Comparison of ENCODE assay signal across 8 cellular contexts in genomic region chr1:29123871-29124365, GRCh38. TPM values are rescaled to one million over a fixed set of nuclear protein-coding genes. Genes with fewer than 3 reads are reported as not detected.
DNase-seq lines count a peak whose midpoint lies in the region; FAIRE-seq and TF ChIP-seq lines count a peak whose summit lies in the region.

Gene TMEM200B, minus strand, starts transcription at chr1:29123903. Its CDS starts 2,075 bp downstream, at chr1:29121828.

- H3K27ac ChIP-seq in CD8-positive, alpha-beta memory T cell (ENCODE audit: low read depth, low read length): no peak within 1 kb of the TSS
- no peak within 1 kb of the TSS for H3K27ac ChIP-seq in PC-9
- H3K27ac ChIP-seq in endothelial cell of umbilical vein (ENCODE audit: insufficient read depth, low read depth, low read length): peak within 1 kb of the TSS; percentile 46

- no peaks in the 10 kb centered on the region for H4K20me1 ChIP-seq in PC-9 (ENCODE audit: insufficient read depth)
- no peaks in the 10 kb centered on the region for H4K20me1 ChIP-seq in endothelial cell of umbilical vein (replicated peaks; ENCODE audit: control insufficient read depth, extremely low read depth, insufficient read depth, low read length)

- H3K9ac ChIP-seq in endothelial cell of umbilical vein (replicated peaks; ENCODE audit: extremely low read depth, insufficient read depth, low read length): peak within 1 kb of the TSS; percentile 80

- no peaks in the 10 kb centered on the region for H3K9me3 Mint-ChIP-seq in CD8-positive, alpha-beta memory T cell
- H3K9me3 Mint-ChIP-seq in nephron: no peaks in the 10 kb centered on the region

- peaks cover 15 to 23% of the 10 kb centered on the region in 2 donors for H3K27me3 Mint-ChIP-seq in CD8-positive, alpha-beta memory T cell
- H3K27me3 Mint-ChIP-seq in nephron (ENCODE audit: low read depth): peaks cover 51% of the 10 kb centered on the region

- H3K9me1 ChIP-seq in endothelial cell of umbilical vein (replicated peaks; ENCODE audit: control insufficient read depth, extremely low read depth, insufficient read depth, low read length): no peaks in the 10 kb centered on the region

- H2AFZ ChIP-seq in PC-9: peak within 1 kb of the TSS; percentile 80
- peak within 1 kb of the TSS; percentile 96 for H2AFZ ChIP-seq in endothelial cell of umbilical vein (ENCODE audit: low read depth, low read length)

- H3K79me2 ChIP-seq in PC-9 (ENCODE audit: low read depth) (no peaks in the 10 kb centered on the region), endothelial cell of umbilical vein (ENCODE audit: control insufficient read depth, insufficient read depth, low read length) (no peaks in the 10 kb centered on the region)

- no peaks in the 10 kb centered on the region for H3F3A ChIP-seq in PC-9 (ENCODE audit: insufficient read depth, low read depth)

- H3K27me3 ChIP-seq in CD8-positive, alpha-beta memory T cell (ENCODE audit: insufficient read depth, low read length, poor library complexity, severe bottlenecking): peaks cover 8% of the 10 kb centered on the region
- 0 out of 2 replicates have a peak, but pooled peaks cover 3% of the 10 kb centered on the region for H3K27me3 ChIP-seq in PC-9 (ENCODE audit: insufficient read depth, low read depth)
- H3K27me3 ChIP-seq in endothelial cell of umbilical vein (ENCODE audit: control insufficient read depth in 2 of 2, insufficient read depth in 2 of 2, low read length in 2 of 2): peaks cover 0 to 14% of the 10 kb centered on the region in 2 experiments

- DNase-seq in CD8-positive, alpha-beta memory T cell: peak in 1 of 5 donors; percentile 10
- DNase-seq in PC-9: no peak
- no peak for DNase-seq in endothelial cell of umbilical vein (ENCODE audit: low read depth, low spot score)
- no peak for DNase-seq in NCI-H187 (lab: John Stamatoyannopoulos, UW)
- DNase-seq in GM19240 (ENCODE audit: insufficient read length, low spot score): no peak
- no peak for DNase-seq in SKM-1 (lab: John Stamatoyannopoulos, UW; ENCODE audit: unreplicated experiment)
- no peak for DNase-seq in T1000 (lab: John Stamatoyannopoulos, UW)

- peak within 1 kb of the TSS; percentile 43 for H3K4me3 ChIP-seq in CD8-positive, alpha-beta memory T cell (ENCODE audit: low read length)
- peak within 1 kb of the TSS; percentile 53 for H3K4me3 ChIP-seq in PC-9
- peak within 1 kb of the TSS; percentile 33 to 52 (median 42) for H3K4me3 ChIP-seq in endothelial cell of umbilical vein (replicated peaks in 1 of 3; ENCODE audit: insufficient read depth in 1 of 3, low read depth in 1 of 3, low read length in 3 of 3)

- POLR2A ChIA-PET in CD8-positive, alpha-beta memory T cell (lab: Charles Lee): interaction anchor here (0.9 to 5.0 kb wide), 2 partner anchors 18 to 57 kb away, joined by 3 to 15 read pairs; partner anchors contain the start of gene SRSF4
- POLR2A ChIA-PET in PC-9 (lab: Charles Lee; ENCODE audit: unreplicated experiment) (interaction anchor here (0.7 kb wide), 1 partner anchor 387 kb away, joined by 5 read pairs; the partner anchor contains the start of gene YTHDF2), endothelial cell of umbilical vein (lab: Charles Lee) (interaction anchor here (1.3 to 2.0 kb wide), 2 partner anchors 10 to 58 kb away, joined by 3 to 9 read pairs; partner anchors contain the start of gene SRSF4)

- H3K4me1 ChIP-seq in CD8-positive, alpha-beta memory T cell (ENCODE audit: insufficient read depth, low read length): peaks cover 20% of the 10 kb centered on the region
- H3K4me1 ChIP-seq in PC-9 (replicated peaks; ENCODE audit: insufficient read depth) (no peaks in the 10 kb centered on the region), endothelial cell of umbilical vein (ENCODE audit: control insufficient read depth, extremely low read depth, insufficient read depth, low read length) (peaks cover 23% of the 10 kb centered on the region)

- no peaks in the 10 kb centered on the region for H3K36me3 ChIP-seq in CD8-positive, alpha-beta memory T cell (ENCODE audit: insufficient read depth, low read length)
- no peaks in the 10 kb centered on the region for H3K36me3 ChIP-seq in PC-9 (ENCODE audit: low read depth)
- no peaks in the 10 kb centered on the region for H3K36me3 ChIP-seq in endothelial cell of umbilical vein (ENCODE audit: control insufficient read depth in 2 of 2, extremely low read depth in 1 of 2, insufficient read depth in 2 of 2, low read length in 2 of 2)

- no peak for TF ChIP-seq POLR2A in endothelial cell of umbilical vein (IDR thresholded peaks at IDR 0.05; ENCODE audit: low read depth, low read length)

- H3K4me3 Mint-ChIP-seq in CD8-positive, alpha-beta memory T cell: peak within 1 kb of the TSS; percentile 52 to 87 (median 77)
- H3K4me3 Mint-ChIP-seq in nephron: peak within 1 kb of the TSS; percentile 84 to 87 (median 86)

- peaks cover 0 to 10% (median 4%) of the 10 kb centered on the region in 3 donors for H3K36me3 Mint-ChIP-seq in CD8-positive, alpha-beta memory T cell
- peaks cover 4% of the 10 kb centered on the region for H3K36me3 Mint-ChIP-seq in nephron (ENCODE audit: low read depth)

- H3K27ac Mint-ChIP-seq in CD8-positive, alpha-beta memory T cell: peak within 1 kb of the TSS in 2 of 8 donors; percentile 6 to 47
- H3K27ac Mint-ChIP-seq in nephron: peak within 1 kb of the TSS; percentile 38 to 98 (median 87)

- H3K9me2 ChIP-seq in PC-9 (ENCODE audit: insufficient read depth): no peaks in the 10 kb centered on the region

- TF ChIP-seq CTCF in PC-9 (conservative IDR thresholded peaks at IDR 0.05) (no peak), endothelial cell of umbilical vein (IDR thresholded peaks at IDR 0.05; ENCODE audit: extremely low read depth in 1 of 2, insufficient read depth in 1 of 2, low read depth in 1 of 2, low read length in 2 of 2) (no peak), nephron (IDR thresholded peaks at IDR 0.05; ENCODE audit: unreplicated experiment in 3 of 3) (no peak)

- H3K4me1 Mint-ChIP-seq in CD8-positive, alpha-beta memory T cell: peaks cover 6 to 26% (median 14%) of the 10 kb centered on the region in 3 donors
- H3K4me1 Mint-ChIP-seq in nephron: peaks cover 20% of the 10 kb centered on the region

- dilution Hi-C loops in endothelial cell of umbilical vein (cut with MboI; ENCODE audit: extremely low pct_ligation_motif_present, low sequenced_read_pairs): no loop called here

- intact Hi-C loops in PC-9 (cut with micrococcal nuclease; ENCODE audit: unreplicated experiment): no loop called here
- intact Hi-C loops in endothelial cell of umbilical vein (cut with micrococcal nuclease): loop anchor here (1.0 to 5.0 kb wide), 4 partner anchors 58 to 239 kb away; partner anchors contain the start of gene SRSF4

- H3K9me3 ChIP-seq in CD8-positive, alpha-beta memory T cell (ENCODE audit: low read length): no peaks in the 10 kb centered on the region
- H3K9me3 ChIP-seq in PC-9 (ENCODE audit: insufficient read depth, low read depth) (no peaks in the 10 kb centered on the region), endothelial cell of umbilical vein (replicated peaks; ENCODE audit: control insufficient read depth, insufficient read depth, low read length) (no peaks in the 10 kb centered on the region)

- peak within 1 kb of the TSS; percentile 88 for H3K4me2 ChIP-seq in PC-9
- peak within 1 kb of the TSS; percentile 50 for H3K4me2 ChIP-seq in endothelial cell of umbilical vein (ENCODE audit: insufficient read depth, low read length)

- FAIRE-seq in endothelial cell of umbilical vein (lab: Jason Lieb, UNC): no peak

- BruUV-seq in PC-9 (replicated peaks; lab: Mats Ljungman, UMichigan): TSS peak; percentile 73
- no TSS peak for BruUV-seq in endothelial cell of umbilical vein (replicated peaks; lab: Mats Ljungman, UMichigan)

- CTCF ChIA-PET in CD8-positive, alpha-beta memory T cell (lab: Charles Lee): interaction anchor here (0.8 to 1.9 kb wide), 4 partner anchors 58 to 242 kb away, joined by 3 to 5 read pairs (median 4); partner anchors contain the start of gene SRSF4
- CTCF ChIA-PET in PC-9 (lab: Charles Lee): interaction anchor here (1.1 kb wide), 1 partner anchor 10 kb away, joined by 3 read pairs; no protein-coding TSS in a partner anchor
- CTCF ChIA-PET in endothelial cell of umbilical vein (lab: Charles Lee): interaction anchor here (0.6 to 2.2 kb wide), 7 partner anchors 10 to 858 kb away, joined by 3 to 11 read pairs (median 4); no protein-coding TSS in a partner anchor

TF ChIP-seq in endothelial cell of umbilical vein, 7 proteins besides CTCF, POLR2A, EP300 and RAD21:
- TF ChIP-seq JUN (IDR thresholded peaks at IDR 0.05; ENCODE audit: borderline replicate concordance, insufficient read depth, insufficient read length, low read depth): no peak
- no peak for TF ChIP-seq GATA2 (IDR thresholded peaks at IDR 0.05; ENCODE audit: insufficient read depth, insufficient read length, low read depth, low read length)
- no peak for TF ChIP-seq FOS (IDR thresholded peaks at IDR 0.05; ENCODE audit: borderline replicate concordance, insufficient read depth, low read length)
- no peak for TF ChIP-seq POLR2AphosphoS5 (IDR thresholded peaks at IDR 0.05; ENCODE audit: insufficient read depth, low read depth, low read length)
- no peak for TF ChIP-seq EZH2 (IDR thresholded peaks at IDR 0.05; ENCODE audit: borderline replicate concordance, low read depth, low read length, severe bottlenecking)
- TF ChIP-seq MAX (IDR thresholded peaks at IDR 0.05; ENCODE audit: insufficient read depth, insufficient read length): no peak
- TF ChIP-seq MYC (IDR thresholded peaks at IDR 0.05; ENCODE audit: low read depth, low read length): no peak

RNA-seq across cellular contexts. Expression of gene TMEM200B, which starts in this region (rescaled TPM):
- total RNA-seq in CD8-positive, alpha-beta memory T cell: under 1 TPM; 0.31 to 0.38 TPM
- 0.12 TPM for polyA plus RNA-seq in CD8-positive, alpha-beta memory T cell
- total RNA-seq in PC-9 (2021) (1.1 and 1.2 TPM in 2 replicates), endothelial cell of umbilical vein (1.5 and 1.6 TPM in 2 replicates)
- 0.67 and 0.72 TPM in 2 replicates for polyA plus RNA-seq in endothelial cell of umbilical vein
- 0.78 and 0.90 TPM in 2 replicates for polyA plus RNA-seq in endothelial cell of umbilical vein (2011; cell fraction: cytosol; rRNA removed)
- 0.97 and 0.98 TPM in 2 replicates for polyA plus RNA-seq in endothelial cell of umbilical vein (2011; cell fraction: nucleus; rRNA removed)
- 0.74 and 0.80 TPM in 2 replicates for polyA plus RNA-seq in endothelial cell of umbilical vein (2012)
- 0.63 and 0.79 TPM in 2 replicates for polyA minus RNA-seq in endothelial cell of umbilical vein
- not detected for polyA minus RNA-seq in endothelial cell of umbilical vein (2011; cell fraction: cytosol; rRNA and poly(A)+ RNA removed)
- polyA minus RNA-seq in endothelial cell of umbilical vein (2011; cell fraction: nucleus; rRNA and poly(A)+ RNA removed): 0.29 and 0.34 TPM in 2 replicates
